Comparison of ENCODE assay signal across 1 cellular context in the genomic region with DNA sequence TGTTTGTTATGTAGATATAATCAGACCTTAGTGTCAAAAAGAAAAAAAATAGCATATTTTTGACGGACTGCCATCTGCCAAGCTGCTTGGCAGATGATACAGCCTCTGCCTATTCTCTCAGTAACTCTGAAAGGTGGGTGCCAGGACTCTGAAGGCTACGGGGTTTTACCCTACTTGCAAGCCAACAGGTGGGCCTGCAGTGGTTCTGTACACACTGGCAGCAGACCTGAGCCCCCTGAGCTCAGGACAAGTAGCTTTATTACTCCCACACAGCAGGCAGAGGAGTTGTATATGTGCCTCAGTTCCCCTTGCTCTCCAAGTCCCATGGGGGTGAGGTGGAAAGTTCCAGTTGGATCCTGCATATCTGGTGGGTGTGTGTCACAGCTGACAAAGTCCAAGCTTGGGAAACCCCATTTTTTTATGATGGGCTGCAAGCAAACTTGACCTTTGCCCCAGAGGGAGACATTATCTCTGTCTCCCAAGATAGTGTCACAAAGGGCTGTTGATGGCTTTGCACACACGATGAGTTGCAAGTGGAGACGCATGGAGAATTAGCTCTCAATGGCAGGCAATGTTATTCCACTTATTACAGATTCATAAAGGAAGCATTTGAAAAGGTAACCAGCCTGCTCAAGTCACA.
A peak's percentile ranks its signal among the peaks of the same experiment; 100 is the strongest.
TF ChIP-seq lines count a peak whose summit lies in the region.

No MANE protein-coding gene starts in this region.

TF ChIP-seq in HepG2, 621 proteins besides CTCF, POLR2A, EP300 and RAD21 (continued from another document and continues in another):
- TF ChIP-seq, protein P1, sequence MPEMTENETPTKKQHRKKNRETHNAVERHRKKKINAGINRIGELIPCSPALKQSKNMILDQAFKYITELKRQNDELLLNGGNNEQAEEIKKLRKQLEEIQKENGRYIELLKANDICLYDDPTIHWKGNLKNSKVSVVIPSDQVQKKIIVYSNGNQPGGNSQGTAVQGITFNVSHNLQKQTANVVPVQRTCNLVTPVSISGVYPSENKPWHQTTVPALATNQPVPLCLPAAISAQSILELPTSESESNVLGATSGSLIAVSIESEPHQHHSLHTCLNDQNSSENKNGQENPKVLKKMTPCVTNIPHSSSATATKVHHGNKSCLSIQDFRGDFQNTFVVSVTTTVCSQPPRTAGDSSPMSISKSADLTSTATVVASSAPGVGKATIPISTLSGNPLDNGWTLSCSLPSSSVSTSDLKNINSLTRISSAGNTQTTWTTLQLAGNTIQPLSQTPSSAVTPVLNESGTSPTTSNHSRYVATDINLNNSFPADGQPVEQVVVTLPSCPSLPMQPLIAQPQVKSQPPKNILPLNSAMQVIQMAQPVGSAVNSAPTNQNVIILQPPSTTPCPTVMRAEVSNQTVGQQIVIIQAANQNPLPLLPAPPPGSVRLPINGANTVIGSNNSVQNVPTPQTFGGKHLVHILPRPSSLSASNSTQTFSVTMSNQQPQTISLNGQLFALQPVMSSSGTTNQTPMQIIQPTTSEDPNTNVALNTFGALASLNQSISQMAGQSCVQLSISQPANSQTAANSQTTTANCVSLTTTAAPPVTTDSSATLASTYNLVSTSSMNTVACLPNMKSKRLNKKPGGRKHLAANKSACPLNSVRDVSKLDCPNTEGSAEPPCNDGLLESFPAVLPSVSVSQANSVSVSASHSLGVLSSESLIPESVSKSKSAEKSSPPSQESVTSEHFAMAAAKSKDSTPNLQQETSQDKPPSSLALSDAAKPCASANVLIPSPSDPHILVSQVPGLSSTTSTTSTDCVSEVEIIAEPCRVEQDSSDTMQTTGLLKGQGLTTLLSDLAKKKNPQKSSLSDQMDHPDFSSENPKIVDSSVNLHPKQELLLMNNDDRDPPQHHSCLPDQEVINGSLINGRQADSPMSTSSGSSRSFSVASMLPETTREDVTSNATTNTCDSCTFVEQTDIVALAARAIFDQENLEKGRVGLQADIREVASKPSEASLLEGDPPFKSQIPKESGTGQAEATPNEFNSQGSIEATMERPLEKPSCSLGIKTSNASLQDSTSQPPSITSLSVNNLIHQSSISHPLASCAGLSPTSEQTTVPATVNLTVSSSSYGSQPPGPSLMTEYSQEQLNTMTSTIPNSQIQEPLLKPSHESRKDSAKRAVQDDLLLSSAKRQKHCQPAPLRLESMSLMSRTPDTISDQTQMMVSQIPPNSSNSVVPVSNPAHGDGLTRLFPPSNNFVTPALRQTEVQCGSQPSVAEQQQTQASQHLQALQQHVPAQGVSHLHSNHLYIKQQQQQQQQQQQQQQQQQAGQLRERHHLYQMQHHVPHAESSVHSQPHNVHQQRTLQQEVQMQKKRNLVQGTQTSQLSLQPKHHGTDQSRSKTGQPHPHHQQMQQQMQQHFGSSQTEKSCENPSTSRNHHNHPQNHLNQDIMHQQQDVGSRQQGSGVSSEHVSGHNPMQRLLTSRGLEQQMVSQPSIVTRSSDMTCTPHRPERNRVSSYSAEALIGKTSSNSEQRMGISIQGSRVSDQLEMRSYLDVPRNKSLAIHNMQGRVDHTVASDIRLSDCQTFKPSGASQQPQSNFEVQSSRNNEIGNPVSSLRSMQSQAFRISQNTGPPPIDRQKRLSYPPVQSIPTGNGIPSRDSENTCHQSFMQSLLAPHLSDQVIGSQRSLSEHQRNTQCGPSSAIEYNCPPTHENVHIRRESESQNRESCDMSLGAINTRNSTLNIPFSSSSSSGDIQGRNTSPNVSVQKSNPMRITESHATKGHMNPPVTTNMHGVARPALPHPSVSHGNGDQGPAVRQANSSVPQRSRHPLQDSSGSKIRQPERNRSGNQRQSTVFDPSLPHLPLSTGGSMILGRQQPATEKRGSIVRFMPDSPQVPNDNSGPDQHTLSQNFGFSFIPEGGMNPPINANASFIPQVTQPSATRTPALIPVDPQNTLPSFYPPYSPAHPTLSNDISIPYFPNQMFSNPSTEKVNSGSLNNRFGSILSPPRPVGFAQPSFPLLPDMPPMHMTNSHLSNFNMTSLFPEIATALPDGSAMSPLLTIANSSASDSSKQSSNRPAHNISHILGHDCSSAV (CRISPR knock-in tag; IDR thresholded peaks at IDR 0.05; ENCODE audit: borderline replicate concordance) = no peak
- TF ChIP-seq, protein P2, sequence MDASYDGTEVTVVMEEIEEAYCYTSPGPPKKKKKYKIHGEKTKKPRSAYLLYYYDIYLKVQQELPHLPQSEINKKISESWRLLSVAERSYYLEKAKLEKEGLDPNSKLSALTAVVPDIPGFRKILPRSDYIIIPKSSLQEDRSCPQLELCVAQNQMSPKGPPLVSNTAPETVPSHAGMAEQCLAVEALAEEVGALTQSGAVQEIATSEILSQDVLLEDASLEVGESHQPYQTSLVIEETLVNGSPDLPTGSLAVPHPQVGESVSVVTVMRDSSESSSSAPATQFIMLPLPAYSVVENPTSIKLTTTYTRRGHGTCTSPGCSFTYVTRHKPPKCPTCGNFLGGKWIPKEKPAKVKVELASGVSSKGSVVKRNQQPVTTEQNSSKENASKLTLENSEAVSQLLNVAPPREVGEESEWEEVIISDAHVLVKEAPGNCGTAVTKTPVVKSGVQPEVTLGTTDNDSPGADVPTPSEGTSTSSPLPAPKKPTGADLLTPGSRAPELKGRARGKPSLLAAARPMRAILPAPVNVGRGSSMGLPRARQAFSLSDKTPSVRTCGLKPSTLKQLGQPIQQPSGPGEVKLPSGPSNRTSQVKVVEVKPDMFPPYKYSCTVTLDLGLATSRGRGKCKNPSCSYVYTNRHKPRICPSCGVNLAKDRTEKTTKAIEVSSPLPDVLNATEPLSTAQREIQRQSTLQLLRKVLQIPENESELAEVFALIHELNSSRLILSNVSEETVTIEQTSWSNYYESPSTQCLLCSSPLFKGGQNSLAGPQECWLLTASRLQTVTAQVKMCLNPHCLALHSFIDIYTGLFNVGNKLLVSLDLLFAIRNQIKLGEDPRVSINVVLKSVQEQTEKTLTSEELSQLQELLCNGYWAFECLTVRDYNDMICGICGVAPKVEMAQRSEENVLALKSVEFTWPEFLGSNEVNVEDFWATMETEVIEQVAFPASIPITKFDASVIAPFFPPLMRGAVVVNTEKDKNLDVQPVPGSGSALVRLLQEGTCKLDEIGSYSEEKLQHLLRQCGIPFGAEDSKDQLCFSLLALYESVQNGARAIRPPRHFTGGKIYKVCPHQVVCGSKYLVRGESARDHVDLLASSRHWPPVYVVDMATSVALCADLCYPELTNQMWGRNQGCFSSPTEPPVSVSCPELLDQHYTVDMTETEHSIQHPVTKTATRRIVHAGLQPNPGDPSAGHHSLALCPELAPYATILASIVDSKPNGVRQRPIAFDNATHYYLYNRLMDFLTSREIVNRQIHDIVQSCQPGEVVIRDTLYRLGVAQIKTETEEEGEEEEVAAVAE (CRISPR knock-in tag; IDR thresholded peaks at IDR 0.05; ENCODE audit: borderline replicate concordance) = no peak
- TF ChIP-seq ADNP (CRISPR knock-in tag; IDR thresholded peaks at IDR 0.05) = no peak
- TF ChIP-seq, protein P3, sequence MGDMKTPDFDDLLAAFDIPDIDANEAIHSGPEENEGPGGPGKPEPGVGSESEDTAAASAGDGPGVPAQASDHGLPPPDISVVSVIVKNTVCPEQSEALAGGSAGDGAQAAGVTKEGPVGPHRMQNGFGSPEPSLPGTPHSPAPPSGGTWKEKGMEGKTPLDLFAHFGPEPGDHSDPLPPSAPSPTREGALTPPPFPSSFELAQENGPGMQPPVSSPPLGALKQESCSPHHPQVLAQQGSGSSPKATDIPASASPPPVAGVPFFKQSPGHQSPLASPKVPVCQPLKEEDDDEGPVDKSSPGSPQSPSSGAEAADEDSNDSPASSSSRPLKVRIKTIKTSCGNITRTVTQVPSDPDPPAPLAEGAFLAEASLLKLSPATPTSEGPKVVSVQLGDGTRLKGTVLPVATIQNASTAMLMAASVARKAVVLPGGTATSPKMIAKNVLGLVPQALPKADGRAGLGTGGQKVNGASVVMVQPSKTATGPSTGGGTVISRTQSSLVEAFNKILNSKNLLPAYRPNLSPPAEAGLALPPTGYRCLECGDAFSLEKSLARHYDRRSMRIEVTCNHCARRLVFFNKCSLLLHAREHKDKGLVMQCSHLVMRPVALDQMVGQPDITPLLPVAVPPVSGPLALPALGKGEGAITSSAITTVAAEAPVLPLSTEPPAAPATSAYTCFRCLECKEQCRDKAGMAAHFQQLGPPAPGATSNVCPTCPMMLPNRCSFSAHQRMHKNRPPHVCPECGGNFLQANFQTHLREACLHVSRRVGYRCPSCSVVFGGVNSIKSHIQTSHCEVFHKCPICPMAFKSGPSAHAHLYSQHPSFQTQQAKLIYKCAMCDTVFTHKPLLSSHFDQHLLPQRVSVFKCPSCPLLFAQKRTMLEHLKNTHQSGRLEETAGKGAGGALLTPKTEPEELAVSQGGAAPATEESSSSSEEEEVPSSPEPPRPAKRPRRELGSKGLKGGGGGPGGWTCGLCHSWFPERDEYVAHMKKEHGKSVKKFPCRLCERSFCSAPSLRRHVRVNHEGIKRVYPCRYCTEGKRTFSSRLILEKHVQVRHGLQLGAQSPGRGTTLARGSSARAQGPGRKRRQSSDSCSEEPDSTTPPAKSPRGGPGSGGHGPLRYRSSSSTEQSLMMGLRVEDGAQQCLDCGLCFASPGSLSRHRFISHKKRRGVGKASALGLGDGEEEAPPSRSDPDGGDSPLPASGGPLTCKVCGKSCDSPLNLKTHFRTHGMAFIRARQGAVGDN (CRISPR knock-in tag; IDR thresholded peaks at IDR 0.05) = peak; percentile 51; the same call in 1 of the 2 replicates
- no peak for TF ChIP-seq CENPT (CRISPR knock-in tag; IDR thresholded peaks at IDR 0.05; ENCODE audit: low read depth)
- TF ChIP-seq, protein P4, sequence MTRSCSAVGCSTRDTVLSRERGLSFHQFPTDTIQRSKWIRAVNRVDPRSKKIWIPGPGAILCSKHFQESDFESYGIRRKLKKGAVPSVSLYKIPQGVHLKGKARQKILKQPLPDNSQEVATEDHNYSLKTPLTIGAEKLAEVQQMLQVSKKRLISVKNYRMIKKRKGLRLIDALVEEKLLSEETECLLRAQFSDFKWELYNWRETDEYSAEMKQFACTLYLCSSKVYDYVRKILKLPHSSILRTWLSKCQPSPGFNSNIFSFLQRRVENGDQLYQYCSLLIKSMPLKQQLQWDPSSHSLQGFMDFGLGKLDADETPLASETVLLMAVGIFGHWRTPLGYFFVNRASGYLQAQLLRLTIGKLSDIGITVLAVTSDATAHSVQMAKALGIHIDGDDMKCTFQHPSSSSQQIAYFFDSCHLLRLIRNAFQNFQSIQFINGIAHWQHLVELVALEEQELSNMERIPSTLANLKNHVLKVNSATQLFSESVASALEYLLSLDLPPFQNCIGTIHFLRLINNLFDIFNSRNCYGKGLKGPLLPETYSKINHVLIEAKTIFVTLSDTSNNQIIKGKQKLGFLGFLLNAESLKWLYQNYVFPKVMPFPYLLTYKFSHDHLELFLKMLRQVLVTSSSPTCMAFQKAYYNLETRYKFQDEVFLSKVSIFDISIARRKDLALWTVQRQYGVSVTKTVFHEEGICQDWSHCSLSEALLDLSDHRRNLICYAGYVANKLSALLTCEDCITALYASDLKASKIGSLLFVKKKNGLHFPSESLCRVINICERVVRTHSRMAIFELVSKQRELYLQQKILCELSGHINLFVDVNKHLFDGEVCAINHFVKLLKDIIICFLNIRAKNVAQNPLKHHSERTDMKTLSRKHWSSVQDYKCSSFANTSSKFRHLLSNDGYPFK (CRISPR knock-in tag; IDR thresholded peaks at IDR 0.05; ENCODE audit: borderline replicate concordance) = no peak
- no peak for TF ChIP-seq PLRG1 (conservative IDR thresholded peaks at IDR 0.05)
- peak; percentile 75; the same call in 1 of the 2 replicates for TF ChIP-seq KLF15 (CRISPR knock-in tag; IDR thresholded peaks at IDR 0.05; ENCODE audit: borderline replicate concordance)
- no peak for TF ChIP-seq MAZ (IDR thresholded peaks at IDR 0.05; ENCODE audit: borderline replicate concordance, low read depth, low read length)
- 0 out of 2 replicates have a peak, but pooled peaks have one; percentile 47 for TF ChIP-seq MAZ (CRISPR knock-in tag; IDR thresholded peaks at IDR 0.05; ENCODE audit: low read depth)
- TF ChIP-seq ZNF547 (CRISPR knock-in tag; IDR thresholded peaks at IDR 0.05) = no peak
- TF ChIP-seq DNMT1 (CRISPR knock-in tag; IDR thresholded peaks at IDR 0.05) = no peak
- TF ChIP-seq AHR (CRISPR knock-in tag; IDR thresholded peaks at IDR 0.05) = 0 out of 2 replicates have a peak, but pooled peaks have one; percentile 48
- no peak for TF ChIP-seq ZNF552 (CRISPR knock-in tag; IDR thresholded peaks at IDR 0.05; ENCODE audit: borderline replicate concordance)
- no peak for TF ChIP-seq ZNF570 (CRISPR knock-in tag; IDR thresholded peaks at IDR 0.05; ENCODE audit: borderline replicate concordance)
- TF ChIP-seq, protein P5, sequence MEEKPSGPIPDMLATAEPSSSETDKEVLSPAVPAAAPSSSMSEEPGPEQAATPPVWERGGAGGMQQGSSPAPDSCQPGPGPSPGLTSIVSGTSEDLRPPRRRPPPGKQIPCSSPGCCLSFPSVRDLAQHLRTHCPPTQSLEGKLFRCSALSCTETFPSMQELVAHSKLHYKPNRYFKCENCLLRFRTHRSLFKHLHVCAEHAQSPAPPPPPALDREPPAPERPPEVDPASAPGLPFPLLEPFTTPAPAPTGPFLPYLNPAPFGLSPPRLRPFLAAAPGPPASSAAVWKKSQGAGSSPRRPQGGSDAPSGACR (CRISPR knock-in tag; IDR thresholded peaks at IDR 0.05) = peak; percentile 79; the same call in 1 of the 2 replicates
- TF ChIP-seq, protein P6, sequence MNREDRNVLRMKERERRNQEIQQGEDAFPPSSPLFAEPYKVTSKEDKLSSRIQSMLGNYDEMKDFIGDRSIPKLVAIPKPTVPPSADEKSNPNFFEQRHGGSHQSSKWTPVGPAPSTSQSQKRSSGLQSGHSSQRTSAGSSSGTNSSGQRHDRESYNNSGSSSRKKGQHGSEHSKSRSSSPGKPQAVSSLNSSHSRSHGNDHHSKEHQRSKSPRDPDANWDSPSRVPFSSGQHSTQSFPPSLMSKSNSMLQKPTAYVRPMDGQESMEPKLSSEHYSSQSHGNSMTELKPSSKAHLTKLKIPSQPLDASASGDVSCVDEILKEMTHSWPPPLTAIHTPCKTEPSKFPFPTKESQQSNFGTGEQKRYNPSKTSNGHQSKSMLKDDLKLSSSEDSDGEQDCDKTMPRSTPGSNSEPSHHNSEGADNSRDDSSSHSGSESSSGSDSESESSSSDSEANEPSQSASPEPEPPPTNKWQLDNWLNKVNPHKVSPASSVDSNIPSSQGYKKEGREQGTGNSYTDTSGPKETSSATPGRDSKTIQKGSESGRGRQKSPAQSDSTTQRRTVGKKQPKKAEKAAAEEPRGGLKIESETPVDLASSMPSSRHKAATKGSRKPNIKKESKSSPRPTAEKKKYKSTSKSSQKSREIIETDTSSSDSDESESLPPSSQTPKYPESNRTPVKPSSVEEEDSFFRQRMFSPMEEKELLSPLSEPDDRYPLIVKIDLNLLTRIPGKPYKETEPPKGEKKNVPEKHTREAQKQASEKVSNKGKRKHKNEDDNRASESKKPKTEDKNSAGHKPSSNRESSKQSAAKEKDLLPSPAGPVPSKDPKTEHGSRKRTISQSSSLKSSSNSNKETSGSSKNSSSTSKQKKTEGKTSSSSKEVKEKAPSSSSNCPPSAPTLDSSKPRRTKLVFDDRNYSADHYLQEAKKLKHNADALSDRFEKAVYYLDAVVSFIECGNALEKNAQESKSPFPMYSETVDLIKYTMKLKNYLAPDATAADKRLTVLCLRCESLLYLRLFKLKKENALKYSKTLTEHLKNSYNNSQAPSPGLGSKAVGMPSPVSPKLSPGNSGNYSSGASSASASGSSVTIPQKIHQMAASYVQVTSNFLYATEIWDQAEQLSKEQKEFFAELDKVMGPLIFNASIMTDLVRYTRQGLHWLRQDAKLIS (CRISPR knock-in tag; IDR thresholded peaks at IDR 0.05) = no peak
- peak; percentile 97 for TF ChIP-seq HNF4G (IDR thresholded peaks at IDR 0.05; ENCODE audit: borderline replicate concordance, low read depth, low read length)
- peak; percentile 89 for TF ChIP-seq HNF4G (CRISPR knock-in tag; IDR thresholded peaks at IDR 0.05; ENCODE audit: borderline replicate concordance, low read depth)
- TF ChIP-seq ZNF879 (CRISPR knock-in tag; IDR thresholded peaks at IDR 0.05) = 0 out of 2 replicates have a peak, but pooled peaks have one; percentile 39
- peak; percentile 91 for TF ChIP-seq NR2F2 (IDR thresholded peaks at IDR 0.05; ENCODE audit: borderline replicate concordance, low read depth)
- TF ChIP-seq KLF6 (CRISPR knock-in tag; IDR thresholded peaks at IDR 0.05) = peak; percentile 44; the same call in 1 of the 2 replicates
- TF ChIP-seq RARA (CRISPR knock-in tag; IDR thresholded peaks at IDR 0.05) = peak; percentile 87
